ENCODE assay signal across 1 cellular context in genomic region chr7:129224251-129225205, GRCh38.
TF ChIP-seq lines count a peak whose summit lies in the region.

Gene AHCYL2, plus strand, starts transcription at chr7:129225030.

TF ChIP-seq in K562, 482 proteins besides CTCF, POLR2A, EP300 and RAD21 (continued from another document and continues in another):
- TF ChIP-seq, protein P1, sequence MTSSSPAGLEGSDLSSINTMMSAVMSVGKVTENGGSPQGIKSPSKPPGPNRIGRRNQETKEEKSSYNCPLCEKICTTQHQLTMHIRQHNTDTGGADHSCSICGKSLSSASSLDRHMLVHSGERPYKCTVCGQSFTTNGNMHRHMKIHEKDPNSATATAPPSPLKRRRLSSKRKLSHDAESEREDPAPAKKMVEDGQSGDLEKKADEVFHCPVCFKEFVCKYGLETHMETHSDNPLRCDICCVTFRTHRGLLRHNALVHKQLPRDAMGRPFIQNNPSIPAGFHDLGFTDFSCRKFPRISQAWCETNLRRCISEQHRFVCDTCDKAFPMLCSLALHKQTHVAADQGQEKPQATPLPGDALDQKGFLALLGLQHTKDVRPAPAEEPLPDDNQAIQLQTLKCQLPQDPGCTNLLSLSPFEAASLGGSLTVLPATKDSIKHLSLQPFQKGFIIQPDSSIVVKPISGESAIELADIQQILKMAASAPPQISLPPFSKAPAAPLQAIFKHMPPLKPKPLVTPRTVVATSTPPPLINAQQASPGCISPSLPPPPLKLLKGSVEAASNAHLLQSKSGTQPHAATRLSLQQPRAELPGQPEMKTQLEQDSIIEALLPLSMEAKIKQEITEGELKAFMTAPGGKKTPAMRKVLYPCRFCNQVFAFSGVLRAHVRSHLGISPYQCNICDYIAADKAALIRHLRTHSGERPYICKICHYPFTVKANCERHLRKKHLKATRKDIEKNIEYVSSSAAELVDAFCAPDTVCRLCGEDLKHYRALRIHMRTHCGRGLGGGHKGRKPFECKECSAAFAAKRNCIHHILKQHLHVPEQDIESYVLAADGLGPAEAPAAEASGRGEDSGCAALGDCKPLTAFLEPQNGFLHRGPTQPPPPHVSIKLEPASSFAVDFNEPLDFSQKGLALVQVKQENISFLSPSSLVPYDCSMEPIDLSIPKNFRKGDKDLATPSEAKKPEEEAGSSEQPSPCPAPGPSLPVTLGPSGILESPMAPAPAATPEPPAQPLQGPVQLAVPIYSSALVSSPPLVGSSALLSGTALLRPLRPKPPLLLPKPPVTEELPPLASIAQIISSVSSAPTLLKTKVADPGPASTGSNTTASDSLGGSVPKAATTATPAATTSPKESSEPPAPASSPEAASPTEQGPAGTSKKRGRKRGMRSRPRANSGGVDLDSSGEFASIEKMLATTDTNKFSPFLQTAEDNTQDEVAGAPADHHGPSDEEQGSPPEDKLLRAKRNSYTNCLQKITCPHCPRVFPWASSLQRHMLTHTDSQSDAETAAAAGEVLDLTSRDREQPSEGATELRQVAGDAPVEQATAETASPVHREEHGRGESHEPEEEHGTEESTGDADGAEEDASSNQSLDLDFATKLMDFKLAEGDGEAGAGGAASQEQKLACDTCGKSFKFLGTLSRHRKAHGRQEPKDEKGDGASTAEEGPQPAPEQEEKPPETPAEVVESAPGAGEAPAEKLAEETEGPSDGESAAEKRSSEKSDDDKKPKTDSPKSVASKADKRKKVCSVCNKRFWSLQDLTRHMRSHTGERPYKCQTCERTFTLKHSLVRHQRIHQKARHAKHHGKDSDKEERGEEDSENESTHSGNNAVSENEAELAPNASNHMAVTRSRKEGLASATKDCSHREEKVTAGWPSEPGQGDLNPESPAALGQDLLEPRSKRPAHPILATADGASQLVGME (CRISPR knock-in tag; IDR thresholded peaks at IDR 0.05) = peak; percentile 65; the same call in 1 of the 2 replicates
- TF ChIP-seq PHF21A (IDR thresholded peaks at IDR 0.05; ENCODE audit: borderline replicate concordance, low read depth) (no peak; the same call in 1 of the 2 replicates), YY1 (IDR thresholded peaks at IDR 0.05; ENCODE audit: borderline replicate concordance in 1 of 3, control insufficient read depth in 1 of 3, extremely low read depth in 1 of 3, insufficient read depth in 3 of 3, insufficient read length in 1 of 3, insufficient replicate concordance in 2 of 3, low read depth in 1 of 3, low read length in 2 of 3) (peak in 2 of 3 experiments; percentile 76 to 82), PATZ1 (CRISPR knock-in tag; IDR thresholded peaks at IDR 0.05; ENCODE audit: borderline replicate concordance) (no peak), NCOA2 (IDR thresholded peaks at IDR 0.05; ENCODE audit: partially characterized antibody in 2 of 2) (no peak), STAT6 (CRISPR knock-in tag; IDR thresholded peaks at IDR 0.05) (peak; percentile 95; the same call in 1 of the 2 replicates), AFF1 (IDR thresholded peaks at IDR 0.05; ENCODE audit: low read depth in 1 of 2, partially characterized antibody in 2 of 2) (peak; percentile 89 to 100), BCL6 (CRISPR knock-in tag; IDR thresholded peaks at IDR 0.05) (peak; percentile 90), KLF6 (CRISPR knock-in tag; IDR thresholded peaks at IDR 0.05; ENCODE audit: borderline replicate concordance) (peak; percentile 84; the same call in 1 of the 2 replicates), ZNF408 (CRISPR knock-in tag; IDR thresholded peaks at IDR 0.05; ENCODE audit: low read depth) (no peak), ASH1L (IDR thresholded peaks at IDR 0.05; ENCODE audit: borderline replicate concordance, low read depth, partially characterized antibody) (peak; percentile 83), ZSCAN32 (CRISPR knock-in tag; IDR thresholded peaks at IDR 0.05) (no peak), SFPQ (IDR thresholded peaks at IDR 0.05; ENCODE audit: low read depth, low read length) (no peak), NFYB (IDR thresholded peaks at IDR 0.05; ENCODE audit: extremely low read depth, insufficient read length) (no peak), FOS (IDR thresholded peaks at IDR 0.05; ENCODE audit: extremely low read depth, insufficient read length) (peak; percentile 20), LARP7 (IDR thresholded peaks at IDR 0.05) (no peak), ZNF764 (CRISPR knock-in tag; IDR thresholded peaks at IDR 0.05; ENCODE audit: low read depth) (no peak), HMGXB4 (CRISPR knock-in tag; IDR thresholded peaks at IDR 0.05) (peak; percentile 47; the same call in 1 of the 2 replicates), FOXK1 (CRISPR knock-in tag; IDR thresholded peaks at IDR 0.05; ENCODE audit: borderline replicate concordance) (peak; percentile 72; the same call in 1 of the 2 replicates), MEF2D (tag; conservative IDR thresholded peaks at IDR 0.05; ENCODE audit: low read depth) (peak; percentile 68; the same call in 1 of the 2 replicates), TARDBP (IDR thresholded peaks at IDR 0.05) (no peak), MECOM (CRISPR knock-in tag; IDR thresholded peaks at IDR 0.05) (no peak), NR2C1 (IDR thresholded peaks at IDR 0.05) (peak; percentile 86), NR2C1 (tag; IDR thresholded peaks at IDR 0.05) (peak; percentile 94)
- TF ChIP-seq, protein P2, sequence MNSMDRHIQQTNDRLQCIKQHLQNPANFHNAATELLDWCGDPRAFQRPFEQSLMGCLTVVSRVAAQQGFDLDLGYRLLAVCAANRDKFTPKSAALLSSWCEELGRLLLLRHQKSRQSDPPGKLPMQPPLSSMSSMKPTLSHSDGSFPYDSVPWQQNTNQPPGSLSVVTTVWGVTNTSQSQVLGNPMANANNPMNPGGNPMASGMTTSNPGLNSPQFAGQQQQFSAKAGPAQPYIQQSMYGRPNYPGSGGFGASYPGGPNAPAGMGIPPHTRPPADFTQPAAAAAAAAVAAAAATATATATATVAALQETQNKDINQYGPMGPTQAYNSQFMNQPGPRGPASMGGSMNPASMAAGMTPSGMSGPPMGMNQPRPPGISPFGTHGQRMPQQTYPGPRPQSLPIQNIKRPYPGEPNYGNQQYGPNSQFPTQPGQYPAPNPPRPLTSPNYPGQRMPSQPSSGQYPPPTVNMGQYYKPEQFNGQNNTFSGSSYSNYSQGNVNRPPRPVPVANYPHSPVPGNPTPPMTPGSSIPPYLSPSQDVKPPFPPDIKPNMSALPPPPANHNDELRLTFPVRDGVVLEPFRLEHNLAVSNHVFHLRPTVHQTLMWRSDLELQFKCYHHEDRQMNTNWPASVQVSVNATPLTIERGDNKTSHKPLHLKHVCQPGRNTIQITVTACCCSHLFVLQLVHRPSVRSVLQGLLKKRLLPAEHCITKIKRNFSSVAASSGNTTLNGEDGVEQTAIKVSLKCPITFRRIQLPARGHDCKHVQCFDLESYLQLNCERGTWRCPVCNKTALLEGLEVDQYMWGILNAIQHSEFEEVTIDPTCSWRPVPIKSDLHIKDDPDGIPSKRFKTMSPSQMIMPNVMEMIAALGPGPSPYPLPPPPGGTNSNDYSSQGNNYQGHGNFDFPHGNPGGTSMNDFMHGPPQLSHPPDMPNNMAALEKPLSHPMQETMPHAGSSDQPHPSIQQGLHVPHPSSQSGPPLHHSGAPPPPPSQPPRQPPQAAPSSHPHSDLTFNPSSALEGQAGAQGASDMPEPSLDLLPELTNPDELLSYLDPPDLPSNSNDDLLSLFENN (IDR thresholded peaks at IDR 0.05; ENCODE audit: low read depth in 2 of 2, low read length in 2 of 2) = peak; percentile 3 to 47; a peak in 3 of 4 replicates
- TF ChIP-seq, protein P3, sequence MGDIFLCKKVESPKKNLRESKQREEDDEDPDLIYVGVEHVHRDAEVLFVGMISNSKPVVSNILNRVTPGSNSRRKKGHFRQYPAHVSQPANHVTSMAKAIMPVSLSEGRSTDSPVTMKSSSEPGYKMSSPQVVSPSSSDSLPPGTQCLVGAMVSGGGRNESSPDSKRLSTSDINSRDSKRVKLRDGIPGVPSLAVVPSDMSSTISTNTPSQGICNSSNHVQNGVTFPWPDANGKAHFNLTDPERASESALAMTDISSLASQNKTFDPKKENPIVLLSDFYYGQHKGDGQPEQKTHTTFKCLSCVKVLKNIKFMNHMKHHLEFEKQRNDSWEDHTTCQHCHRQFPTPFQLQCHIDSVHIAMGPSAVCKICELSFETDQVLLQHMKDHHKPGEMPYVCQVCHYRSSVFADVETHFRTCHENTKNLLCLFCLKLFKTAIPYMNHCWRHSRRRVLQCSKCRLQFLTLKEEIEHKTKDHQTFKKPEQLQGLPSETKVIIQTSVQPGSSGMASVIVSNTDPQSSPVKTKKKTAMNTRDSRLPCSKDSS (IDR thresholded peaks at IDR 0.05; ENCODE audit: low read depth, partially characterized antibody) = no peak
